ENCODE assay signal across 1 cellular context in genomic region chr1:2200308-2200943, GRCh38.
TF ChIP-seq lines count a peak whose summit lies in the region.

No MANE protein-coding gene starts in this region.

TF ChIP-seq in IMR-90, 13 proteins besides CTCF, POLR2A, EP300 and RAD21:
- TF ChIP-seq SMC3 (IDR thresholded peaks at IDR 0.05; ENCODE audit: low read depth, low read length) = no peak
- TF ChIP-seq BHLHE40 (IDR thresholded peaks at IDR 0.05; ENCODE audit: low read depth, low read length) = no peak
- TF ChIP-seq RFX5 (IDR thresholded peaks at IDR 0.05; ENCODE audit: low read depth, low read length) = no peak
- no peak for TF ChIP-seq MAZ (IDR thresholded peaks at IDR 0.05; ENCODE audit: borderline replicate concordance, low read depth, low read length)
- TF ChIP-seq FOS (IDR thresholded peaks at IDR 0.05; ENCODE audit: low read depth, low read length) = no peak
- no peak for TF ChIP-seq CEBPB (IDR thresholded peaks at IDR 0.05; ENCODE audit: low read depth, low read length)
- TF ChIP-seq NFE2L2 (IDR thresholded peaks at IDR 0.05; ENCODE audit: low read depth, low read length) = no peak
- TF ChIP-seq, protein P1, sequence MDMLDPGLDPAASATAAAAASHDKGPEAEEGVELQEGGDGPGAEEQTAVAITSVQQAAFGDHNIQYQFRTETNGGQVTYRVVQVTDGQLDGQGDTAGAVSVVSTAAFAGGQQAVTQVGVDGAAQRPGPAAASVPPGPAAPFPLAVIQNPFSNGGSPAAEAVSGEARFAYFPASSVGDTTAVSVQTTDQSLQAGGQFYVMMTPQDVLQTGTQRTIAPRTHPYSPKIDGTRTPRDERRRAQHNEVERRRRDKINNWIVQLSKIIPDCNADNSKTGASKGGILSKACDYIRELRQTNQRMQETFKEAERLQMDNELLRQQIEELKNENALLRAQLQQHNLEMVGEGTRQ (IDR thresholded peaks at IDR 0.05; ENCODE audit: low read depth, low read length) = no peak
- TF ChIP-seq, protein P2, sequence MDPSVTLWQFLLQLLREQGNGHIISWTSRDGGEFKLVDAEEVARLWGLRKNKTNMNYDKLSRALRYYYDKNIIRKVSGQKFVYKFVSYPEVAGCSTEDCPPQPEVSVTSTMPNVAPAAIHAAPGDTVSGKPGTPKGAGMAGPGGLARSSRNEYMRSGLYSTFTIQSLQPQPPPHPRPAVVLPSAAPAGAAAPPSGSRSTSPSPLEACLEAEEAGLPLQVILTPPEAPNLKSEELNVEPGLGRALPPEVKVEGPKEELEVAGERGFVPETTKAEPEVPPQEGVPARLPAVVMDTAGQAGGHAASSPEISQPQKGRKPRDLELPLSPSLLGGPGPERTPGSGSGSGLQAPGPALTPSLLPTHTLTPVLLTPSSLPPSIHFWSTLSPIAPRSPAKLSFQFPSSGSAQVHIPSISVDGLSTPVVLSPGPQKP (IDR thresholded peaks at IDR 0.05; ENCODE audit: borderline replicate concordance, low read depth, low read length) = no peak
- no peak for TF ChIP-seq CHD1 (IDR thresholded peaks at IDR 0.05; ENCODE audit: low read depth, low read length)
- TF ChIP-seq MAFK (IDR thresholded peaks at IDR 0.05; ENCODE audit: low read depth, low read length) = no peak
- TF ChIP-seq MXI1 (IDR thresholded peaks at IDR 0.05; ENCODE audit: borderline replicate concordance, low read depth, low read length) = no peak
- no peak for TF ChIP-seq RCOR1 (IDR thresholded peaks at IDR 0.05; ENCODE audit: insufficient replicate concordance, low read length)
